1 cellular context compared by ENCODE assay signal in the genomic region with DNA sequence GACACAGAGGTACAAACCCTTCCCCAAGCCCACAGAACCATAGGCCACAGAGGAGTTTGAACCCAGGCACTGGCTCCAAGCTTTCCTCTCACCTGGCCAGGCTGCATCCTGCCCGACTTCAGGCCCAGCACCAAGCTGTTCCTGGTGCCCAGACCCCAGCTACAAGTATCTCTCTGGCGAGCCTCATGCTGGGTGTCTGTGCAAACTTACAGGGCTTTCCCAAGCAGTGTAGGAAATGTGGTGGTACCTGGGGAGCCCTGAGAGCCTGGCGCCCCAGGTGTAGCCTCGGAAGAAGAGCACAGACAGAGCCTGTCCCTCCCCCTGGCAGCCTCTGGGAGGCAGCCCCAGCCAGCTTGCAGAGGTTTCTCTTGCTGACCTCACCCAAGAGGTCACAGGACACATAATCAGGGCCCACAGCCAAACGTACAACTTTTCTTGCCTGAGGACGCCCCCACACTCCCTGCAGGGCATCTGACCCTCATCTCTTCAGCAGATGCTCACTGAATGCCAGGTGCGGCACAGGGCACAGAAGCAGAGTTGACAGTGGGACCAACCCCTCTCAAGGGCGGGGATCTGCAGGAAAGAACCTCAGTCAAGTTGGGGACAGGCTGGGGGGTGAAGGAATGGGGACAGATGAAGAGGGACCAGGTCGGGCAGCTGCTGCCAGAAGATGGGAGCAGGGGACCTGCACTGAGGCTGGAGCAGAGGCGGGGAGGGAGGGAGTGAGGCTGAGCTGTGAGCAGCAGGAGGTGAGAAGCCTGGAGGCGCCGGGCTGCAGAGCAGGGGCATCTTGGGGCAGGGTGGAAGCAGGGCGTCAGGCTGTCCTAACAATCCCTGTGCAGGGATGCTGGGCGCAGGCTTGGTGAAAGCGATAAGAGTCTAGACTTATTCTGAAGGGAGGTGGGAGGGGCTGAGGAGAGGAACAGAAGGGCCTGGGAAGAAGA.
TF ChIP-seq lines count a peak whose summit lies in the region.

No MANE protein-coding gene starts in this region.

TF ChIP-seq in GM23338, 12 proteins besides CTCF, POLR2A, EP300 and RAD21:
- TF ChIP-seq CREB1 (CRISPR knock-in tag; IDR thresholded peaks at IDR 0.05; ENCODE audit: low read depth) (no peak), JUNB (IDR thresholded peaks at IDR 0.05; ENCODE audit: unreplicated experiment) (no peak), ZNF331 (CRISPR knock-in tag; IDR thresholded peaks at IDR 0.05; ENCODE audit: low read depth) (no peak), ZNF114 (CRISPR knock-in tag; IDR thresholded peaks at IDR 0.05) (no peak), STAT1 (IDR thresholded peaks at IDR 0.05; ENCODE audit: unreplicated experiment) (no peak), EZH2phosphoT487 (IDR thresholded peaks at IDR 0.05; ENCODE audit: unreplicated experiment) (no peak), NANOG (IDR thresholded peaks at IDR 0.05; ENCODE audit: borderline replicate concordance) (no peak)
- TF ChIP-seq, protein P1, sequence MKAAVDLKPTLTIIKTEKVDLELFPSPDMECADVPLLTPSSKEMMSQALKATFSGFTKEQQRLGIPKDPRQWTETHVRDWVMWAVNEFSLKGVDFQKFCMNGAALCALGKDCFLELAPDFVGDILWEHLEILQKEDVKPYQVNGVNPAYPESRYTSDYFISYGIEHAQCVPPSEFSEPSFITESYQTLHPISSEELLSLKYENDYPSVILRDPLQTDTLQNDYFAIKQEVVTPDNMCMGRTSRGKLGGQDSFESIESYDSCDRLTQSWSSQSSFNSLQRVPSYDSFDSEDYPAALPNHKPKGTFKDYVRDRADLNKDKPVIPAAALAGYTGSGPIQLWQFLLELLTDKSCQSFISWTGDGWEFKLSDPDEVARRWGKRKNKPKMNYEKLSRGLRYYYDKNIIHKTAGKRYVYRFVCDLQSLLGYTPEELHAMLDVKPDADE (IDR thresholded peaks at IDR 0.05): no peak
- TF ChIP-seq, protein P2, sequence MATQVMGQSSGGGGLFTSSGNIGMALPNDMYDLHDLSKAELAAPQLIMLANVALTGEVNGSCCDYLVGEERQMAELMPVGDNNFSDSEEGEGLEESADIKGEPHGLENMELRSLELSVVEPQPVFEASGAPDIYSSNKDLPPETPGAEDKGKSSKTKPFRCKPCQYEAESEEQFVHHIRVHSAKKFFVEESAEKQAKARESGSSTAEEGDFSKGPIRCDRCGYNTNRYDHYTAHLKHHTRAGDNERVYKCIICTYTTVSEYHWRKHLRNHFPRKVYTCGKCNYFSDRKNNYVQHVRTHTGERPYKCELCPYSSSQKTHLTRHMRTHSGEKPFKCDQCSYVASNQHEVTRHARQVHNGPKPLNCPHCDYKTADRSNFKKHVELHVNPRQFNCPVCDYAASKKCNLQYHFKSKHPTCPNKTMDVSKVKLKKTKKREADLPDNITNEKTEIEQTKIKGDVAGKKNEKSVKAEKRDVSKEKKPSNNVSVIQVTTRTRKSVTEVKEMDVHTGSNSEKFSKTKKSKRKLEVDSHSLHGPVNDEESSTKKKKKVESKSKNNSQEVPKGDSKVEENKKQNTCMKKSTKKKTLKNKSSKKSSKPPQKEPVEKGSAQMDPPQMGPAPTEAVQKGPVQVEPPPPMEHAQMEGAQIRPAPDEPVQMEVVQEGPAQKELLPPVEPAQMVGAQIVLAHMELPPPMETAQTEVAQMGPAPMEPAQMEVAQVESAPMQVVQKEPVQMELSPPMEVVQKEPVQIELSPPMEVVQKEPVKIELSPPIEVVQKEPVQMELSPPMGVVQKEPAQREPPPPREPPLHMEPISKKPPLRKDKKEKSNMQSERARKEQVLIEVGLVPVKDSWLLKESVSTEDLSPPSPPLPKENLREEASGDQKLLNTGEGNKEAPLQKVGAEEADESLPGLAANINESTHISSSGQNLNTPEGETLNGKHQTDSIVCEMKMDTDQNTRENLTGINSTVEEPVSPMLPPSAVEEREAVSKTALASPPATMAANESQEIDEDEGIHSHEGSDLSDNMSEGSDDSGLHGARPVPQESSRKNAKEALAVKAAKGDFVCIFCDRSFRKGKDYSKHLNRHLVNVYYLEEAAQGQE (IDR thresholded peaks at IDR 0.05; ENCODE audit: unreplicated experiment): no peak
- TF ChIP-seq, protein P3, sequence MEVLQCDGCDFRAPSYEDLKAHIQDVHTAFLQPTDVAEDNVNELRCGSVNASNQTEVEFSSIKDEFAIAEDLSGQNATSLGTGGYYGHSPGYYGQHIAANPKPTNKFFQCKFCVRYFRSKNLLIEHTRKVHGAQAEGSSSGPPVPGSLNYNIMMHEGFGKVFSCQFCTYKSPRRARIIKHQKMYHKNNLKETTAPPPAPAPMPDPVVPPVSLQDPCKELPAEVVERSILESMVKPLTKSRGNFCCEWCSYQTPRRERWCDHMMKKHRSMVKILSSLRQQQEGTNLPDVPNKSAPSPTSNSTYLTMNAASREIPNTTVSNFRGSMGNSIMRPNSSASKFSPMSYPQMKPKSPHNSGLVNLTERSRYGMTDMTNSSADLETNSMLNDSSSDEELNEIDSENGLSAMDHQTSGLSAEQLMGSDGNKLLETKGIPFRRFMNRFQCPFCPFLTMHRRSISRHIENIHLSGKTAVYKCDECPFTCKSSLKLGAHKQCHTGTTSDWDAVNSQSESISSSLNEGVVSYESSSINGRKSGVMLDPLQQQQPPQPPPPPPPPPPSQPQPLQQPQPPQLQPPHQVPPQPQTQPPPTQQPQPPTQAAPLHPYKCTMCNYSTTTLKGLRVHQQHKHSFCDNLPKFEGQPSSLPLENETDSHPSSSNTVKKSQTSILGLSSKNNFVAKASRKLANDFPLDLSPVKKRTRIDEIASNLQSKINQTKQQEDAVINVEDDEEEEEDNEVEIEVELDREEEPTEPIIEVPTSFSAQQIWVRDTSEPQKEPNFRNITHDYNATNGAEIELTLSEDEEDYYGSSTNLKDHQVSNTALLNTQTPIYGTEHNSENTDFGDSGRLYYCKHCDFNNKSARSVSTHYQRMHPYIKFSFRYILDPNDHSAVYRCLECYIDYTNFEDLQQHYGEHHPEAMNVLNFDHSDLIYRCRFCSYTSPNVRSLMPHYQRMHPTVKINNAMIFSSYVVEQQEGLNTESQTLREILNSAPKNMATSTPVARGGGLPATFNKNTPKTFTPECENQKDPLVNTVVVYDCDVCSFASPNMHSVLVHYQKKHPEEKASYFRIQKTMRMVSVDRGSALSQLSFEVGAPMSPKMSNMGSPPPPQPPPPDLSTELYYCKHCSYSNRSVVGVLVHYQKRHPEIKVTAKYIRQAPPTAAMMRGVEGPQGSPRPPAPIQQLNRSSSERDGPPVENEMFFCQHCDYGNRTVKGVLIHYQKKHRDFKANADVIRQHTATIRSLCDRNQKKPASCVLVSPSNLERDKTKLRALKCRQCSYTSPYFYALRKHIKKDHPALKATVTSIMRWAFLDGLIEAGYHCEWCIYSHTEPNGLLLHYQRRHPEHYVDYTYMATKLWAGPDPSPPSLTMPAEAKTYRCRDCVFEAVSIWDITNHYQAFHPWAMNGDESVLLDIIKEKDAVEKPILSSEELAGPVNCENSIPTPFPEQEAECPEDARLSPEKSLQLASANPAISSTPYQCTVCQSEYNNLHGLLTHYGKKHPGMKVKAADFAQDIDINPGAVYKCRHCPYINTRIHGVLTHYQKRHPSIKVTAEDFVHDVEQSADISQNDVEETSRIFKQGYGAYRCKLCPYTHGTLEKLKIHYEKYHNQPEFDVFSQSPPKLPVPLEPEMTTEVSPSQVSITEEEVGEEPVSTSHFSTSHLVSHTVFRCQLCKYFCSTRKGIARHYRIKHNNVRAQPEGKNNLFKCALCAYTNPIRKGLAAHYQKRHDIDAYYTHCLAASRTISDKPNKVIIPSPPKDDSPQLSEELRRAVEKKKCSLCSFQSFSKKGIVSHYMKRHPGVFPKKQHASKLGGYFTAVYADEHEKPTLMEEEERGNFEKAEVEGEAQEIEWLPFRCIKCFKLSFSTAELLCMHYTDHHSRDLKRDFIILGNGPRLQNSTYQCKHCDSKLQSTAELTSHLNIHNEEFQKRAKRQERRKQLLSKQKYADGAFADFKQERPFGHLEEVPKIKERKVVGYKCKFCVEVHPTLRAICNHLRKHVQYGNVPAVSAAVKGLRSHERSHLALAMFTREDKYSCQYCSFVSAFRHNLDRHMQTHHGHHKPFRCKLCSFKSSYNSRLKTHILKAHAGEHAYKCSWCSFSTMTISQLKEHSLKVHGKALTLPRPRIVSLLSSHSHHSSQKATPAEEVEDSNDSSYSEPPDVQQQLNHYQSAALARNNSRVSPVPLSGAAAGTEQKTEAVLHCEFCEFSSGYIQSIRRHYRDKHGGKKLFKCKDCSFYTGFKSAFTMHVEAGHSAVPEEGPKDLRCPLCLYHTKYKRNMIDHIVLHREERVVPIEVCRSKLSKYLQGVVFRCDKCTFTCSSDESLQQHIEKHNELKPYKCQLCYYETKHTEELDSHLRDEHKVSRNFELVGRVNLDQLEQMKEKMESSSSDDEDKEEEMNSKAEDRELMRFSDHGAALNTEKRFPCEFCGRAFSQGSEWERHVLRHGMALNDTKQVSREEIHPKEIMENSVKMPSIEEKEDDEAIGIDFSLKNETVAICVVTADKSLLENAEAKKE (CRISPR knock-in tag; IDR thresholded peaks at IDR 0.05): no peak
